In the genomic region with DNA sequence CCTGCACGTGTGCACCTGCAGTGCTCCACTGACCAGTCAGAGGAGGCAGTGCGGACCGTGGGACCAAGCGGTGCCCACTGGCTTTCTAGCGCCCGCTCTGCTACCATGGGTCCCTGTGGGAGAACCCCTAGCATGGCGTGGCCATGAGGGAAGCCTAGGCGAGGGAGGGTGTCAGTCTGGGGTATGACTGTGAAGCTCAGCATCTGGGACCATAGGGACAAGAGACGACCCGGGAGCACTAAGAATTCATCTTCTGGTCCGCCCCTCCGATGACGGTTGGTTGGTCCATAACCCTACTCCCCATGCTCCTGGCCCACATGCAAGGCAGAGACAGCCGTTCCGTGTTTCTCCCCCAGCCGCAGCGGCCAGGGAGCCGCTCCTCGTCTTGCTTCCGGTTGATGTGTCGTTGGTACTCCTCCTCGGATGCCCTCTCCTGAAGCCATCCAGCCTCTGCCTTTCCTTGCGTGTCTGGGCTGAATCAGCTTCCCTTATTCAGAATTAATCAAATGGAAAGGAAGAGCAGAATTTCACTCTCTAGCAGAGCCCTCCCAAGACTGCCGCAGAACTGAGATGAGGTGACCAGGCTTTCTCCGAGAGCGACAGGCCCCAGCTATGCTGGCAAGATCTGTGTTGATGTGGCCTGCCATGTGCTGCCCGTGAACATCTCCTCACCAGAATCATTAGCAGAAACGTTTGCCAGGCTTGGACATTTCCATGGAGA, we compare ENCODE assay signal across 2 cellular contexts.
TF ChIP-seq lines count a peak whose summit lies in the region.

No MANE protein-coding gene starts in this region.

TF ChIP-seq in WTC11, 78 proteins besides CTCF, POLR2A, EP300 and RAD21:
- TF ChIP-seq TCF7 (CRISPR knock-in tag; IDR thresholded peaks at IDR 0.05; ENCODE audit: low read depth) (0 out of 2 replicates have a peak, but pooled peaks have one; percentile 45), FOXK1 (CRISPR knock-in tag; IDR thresholded peaks at IDR 0.05) (no peak)
- TF ChIP-seq, protein P1, sequence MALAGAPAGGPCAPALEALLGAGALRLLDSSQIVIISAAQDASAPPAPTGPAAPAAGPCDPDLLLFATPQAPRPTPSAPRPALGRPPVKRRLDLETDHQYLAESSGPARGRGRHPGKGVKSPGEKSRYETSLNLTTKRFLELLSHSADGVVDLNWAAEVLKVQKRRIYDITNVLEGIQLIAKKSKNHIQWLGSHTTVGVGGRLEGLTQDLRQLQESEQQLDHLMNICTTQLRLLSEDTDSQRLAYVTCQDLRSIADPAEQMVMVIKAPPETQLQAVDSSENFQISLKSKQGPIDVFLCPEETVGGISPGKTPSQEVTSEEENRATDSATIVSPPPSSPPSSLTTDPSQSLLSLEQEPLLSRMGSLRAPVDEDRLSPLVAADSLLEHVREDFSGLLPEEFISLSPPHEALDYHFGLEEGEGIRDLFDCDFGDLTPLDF (CRISPR knock-in tag; IDR thresholded peaks at IDR 0.05): no peak
- TF ChIP-seq, protein P2, sequence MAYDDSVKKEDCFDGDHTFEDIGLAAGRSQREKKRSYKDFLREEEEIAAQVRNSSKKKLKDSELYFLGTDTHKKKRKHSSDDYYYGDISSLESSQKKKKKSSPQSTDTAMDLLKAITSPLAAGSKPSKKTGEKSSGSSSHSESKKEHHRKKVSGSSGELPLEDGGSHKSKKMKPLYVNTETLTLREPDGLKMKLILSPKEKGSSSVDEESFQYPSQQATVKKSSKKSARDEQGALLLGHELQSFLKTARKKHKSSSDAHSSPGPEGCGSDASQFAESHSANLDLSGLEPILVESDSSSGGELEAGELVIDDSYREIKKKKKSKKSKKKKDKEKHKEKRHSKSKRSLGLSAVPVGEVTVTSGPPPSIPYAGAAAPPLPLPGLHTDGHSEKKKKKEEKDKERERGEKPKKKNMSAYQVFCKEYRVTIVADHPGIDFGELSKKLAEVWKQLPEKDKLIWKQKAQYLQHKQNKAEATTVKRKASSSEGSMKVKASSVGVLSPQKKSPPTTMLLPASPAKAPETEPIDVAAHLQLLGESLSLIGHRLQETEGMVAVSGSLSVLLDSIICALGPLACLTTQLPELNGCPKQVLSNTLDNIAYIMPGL (CRISPR knock-in tag; IDR thresholded peaks at IDR 0.05): no peak
TF ChIP-seq in WTC11: peak in this region for 1.

TF ChIP-seq in H1, 55 proteins besides CTCF, POLR2A, EP300 and RAD21:
- TF ChIP-seq SIN3A (conservative IDR thresholded peaks at IDR 0.05 in 1 of 2, IDR thresholded peaks at IDR 0.05 in 1 of 2; ENCODE audit: low read depth in 1 of 2, low read length in 2 of 2) (no peak), FOSL1 (IDR thresholded peaks at IDR 0.05; ENCODE audit: insufficient read depth, low read depth, low read length) (no peak), ATF3 (IDR thresholded peaks at IDR 0.05; ENCODE audit: insufficient read depth, low read depth, low read length) (no peak), CHD7 (IDR thresholded peaks at IDR 0.05; ENCODE audit: insufficient replicate concordance, low read length) (no peak), KDM1A (IDR thresholded peaks at IDR 0.05; ENCODE audit: borderline replicate concordance, low read length) (no peak), PHF8 (conservative IDR thresholded peaks at IDR 0.05; ENCODE audit: low read depth, low read length) (no peak), CHD2 (IDR thresholded peaks at IDR 0.05; ENCODE audit: low read length) (no peak), SUZ12 (IDR thresholded peaks at IDR 0.05; ENCODE audit: low read length) (no peak), JUN (IDR thresholded peaks at IDR 0.05; ENCODE audit: low read depth, low read length) (no peak), CBX8 (IDR thresholded peaks at IDR 0.05; ENCODE audit: borderline replicate concordance, low read depth, low read length) (no peak), EZH2 (IDR thresholded peaks at IDR 0.05; ENCODE audit: low read depth, low read length, severe bottlenecking) (no peak), CHD1 (IDR thresholded peaks at IDR 0.05; ENCODE audit: low read depth, low read length) (no peak), SIX5 (IDR thresholded peaks at IDR 0.05; ENCODE audit: low read depth, low read length) (no peak), RNF2 (IDR thresholded peaks at IDR 0.05; ENCODE audit: borderline replicate concordance, low read depth, low read length, missing control alignments, poor library complexity, severe bottlenecking) (no peak), RXRA (IDR thresholded peaks at IDR 0.05; ENCODE audit: insufficient read depth, low read depth, low read length) (no peak)
- TF ChIP-seq, protein P3, sequence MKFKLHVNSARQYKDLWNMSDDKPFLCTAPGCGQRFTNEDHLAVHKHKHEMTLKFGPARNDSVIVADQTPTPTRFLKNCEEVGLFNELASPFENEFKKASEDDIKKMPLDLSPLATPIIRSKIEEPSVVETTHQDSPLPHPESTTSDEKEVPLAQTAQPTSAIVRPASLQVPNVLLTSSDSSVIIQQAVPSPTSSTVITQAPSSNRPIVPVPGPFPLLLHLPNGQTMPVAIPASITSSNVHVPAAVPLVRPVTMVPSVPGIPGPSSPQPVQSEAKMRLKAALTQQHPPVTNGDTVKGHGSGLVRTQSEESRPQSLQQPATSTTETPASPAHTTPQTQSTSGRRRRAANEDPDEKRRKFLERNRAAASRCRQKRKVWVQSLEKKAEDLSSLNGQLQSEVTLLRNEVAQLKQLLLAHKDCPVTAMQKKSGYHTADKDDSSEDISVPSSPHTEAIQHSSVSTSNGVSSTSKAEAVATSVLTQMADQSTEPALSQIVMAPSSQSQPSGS (IDR thresholded peaks at IDR 0.05; ENCODE audit: low read length): no peak
